In the genomic region with DNA sequence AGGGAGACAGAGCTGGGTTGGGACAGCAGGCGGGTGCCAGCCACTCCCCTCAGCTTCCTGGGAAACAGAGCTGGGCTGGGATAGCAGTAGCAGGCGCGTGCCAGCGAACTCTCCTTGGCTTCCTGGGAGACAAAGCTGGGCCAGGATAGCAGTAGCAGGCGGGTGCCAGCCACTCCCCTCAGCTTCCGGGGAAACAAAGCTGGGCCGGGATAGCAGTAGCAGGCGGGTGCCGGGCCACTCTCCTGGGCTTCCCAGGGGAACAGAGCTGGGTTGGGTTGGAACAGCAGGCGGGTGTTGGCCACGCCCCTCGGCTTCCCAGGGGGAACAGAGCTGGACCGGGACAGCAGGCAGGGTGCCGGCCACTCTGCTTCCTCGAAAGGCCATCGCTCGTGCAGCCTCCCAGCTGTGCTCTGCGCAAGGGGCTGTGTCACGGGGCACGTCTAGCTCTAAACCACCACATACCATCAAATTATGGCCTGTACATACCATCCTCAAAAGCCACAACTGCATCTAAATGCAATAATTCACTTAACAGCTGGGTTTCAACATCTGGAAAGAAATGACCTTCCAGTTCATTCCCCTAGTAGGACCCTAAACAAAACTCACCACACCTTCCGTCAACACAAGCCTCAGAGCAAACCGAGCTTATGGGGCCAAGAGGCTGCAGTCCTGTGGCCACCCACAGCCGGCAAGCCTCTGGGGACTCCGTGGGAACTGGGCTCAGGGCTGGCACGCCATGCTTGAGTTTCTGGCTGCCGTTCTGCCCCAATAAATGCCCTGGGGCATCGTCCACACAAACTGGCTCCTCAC, we compare ENCODE assay signal across 20 cellular contexts.
DNase-seq lines count a peak whose midpoint lies in the region; ATAC-seq, FAIRE-seq and TF ChIP-seq lines count a peak whose summit lies in the region.
"Had no signal": no experiment of that assay in that cellular context is flagged by ENCODE, and none has a peak within 500 bp of the region (broad histone marks: within the 10 kb centered on the region; RNA-seq: fewer than 3 reads in every experiment).

No MANE protein-coding gene starts in this region.

- no peak overlapping the region for H4K8ac ChIP-seq in neuronal stem cell (ENCODE audit: low read depth, low read length)

- no peaks in the 10 kb centered on the region for H3K79me1 ChIP-seq in neuronal stem cell (ENCODE audit: low read depth, low read length)

- H3K4me3 Mint-ChIP-seq in Caco-2 (ENCODE audit: unreplicated experiment): no peak overlapping the region
- H3K4me3 Mint-ChIP-seq: effector memory CD8-positive, alpha-beta T cell had no signal

- no peaks in the 10 kb centered on the region for H3K36me3 Mint-ChIP-seq in Caco-2 (ENCODE audit: insufficient read depth, unreplicated experiment)

- POLR2A ChIA-PET in Caco-2 (lab: Charles Lee): no interaction called here

- no peak for ATAC-seq in HG02678 (IDR thresholded peaks at IDR 0.05; ENCODE audit: unreplicated experiment)
- ATAC-seq: effector memory CD8-positive, alpha-beta T cell had no signal

- TF ChIP-seq CTCF in fibroblast of villous mesenchyme (IDR thresholded peaks at IDR 0.05; ENCODE audit: insufficient read depth, low read depth, low read length) (no peak), Caco-2 (IDR thresholded peaks at IDR 0.05; ENCODE audit: insufficient read depth in 1 of 2, low read depth in 1 of 2, low read length in 1 of 2, severe bottlenecking in 1 of 2, unreplicated experiment in 1 of 2) (no peak), suprapubic skin (IDR thresholded peaks at IDR 0.05) (no peak)

- H3K23ac ChIP-seq in neuronal stem cell (ENCODE audit: low read depth, low read length, poor library complexity): no peak overlapping the region

- WGBS in neuronal stem cell (ENCODE audit: extremely low coverage in 2 of 2, insufficient read length in 2 of 2, insufficient replicate concordance in 1 of 2), 2 donors: no CpG with 5 or more reads among the region's 27 CpGs
- WGBS in suprapubic skin: 74% methylated on average over 21 of the region's 27 CpGs

- TF ChIP-seq EP300 in suprapubic skin (IDR thresholded peaks at IDR 0.05): no peak

- H4K91ac ChIP-seq in neuronal stem cell (ENCODE audit: low read depth, low read length, poor library complexity): no peak overlapping the region

- no peak for FAIRE-seq in RCC 7860 (lab: Jason Lieb, UNC)
- FAIRE-seq: keratinocyte had no signal

- no peak overlapping the region for H2AFZ ChIP-seq in neuronal stem cell (ENCODE audit: low read length)
- H2AFZ ChIP-seq: hepatocyte had no signal

- peaks cover 21 to 57% of the 10 kb centered on the region in 2 donors for H3K36me3 ChIP-seq in neuronal stem cell (replicated peaks in 1 of 2; ENCODE audit: control insufficient read depth in 2 of 2, insufficient read depth in 2 of 2, low read length in 2 of 2)
- no peaks in the 10 kb centered on the region for H3K36me3 ChIP-seq in Caco-2 (ENCODE audit: control insufficient read depth, insufficient read depth, low read length)
- peaks cover 92% of the 10 kb centered on the region for H3K36me3 ChIP-seq in suprapubic skin

- no peaks in the 10 kb centered on the region for H3K27me3 Mint-ChIP-seq in Caco-2 (ENCODE audit: insufficient read depth, unreplicated experiment)
- H3K27me3 Mint-ChIP-seq: effector memory CD8-positive, alpha-beta T cell had no signal

- H2BK12ac ChIP-seq in neuronal stem cell (ENCODE audit: low read length): no peak overlapping the region

- H2AK5ac ChIP-seq in neuronal stem cell (ENCODE audit: low read depth, low read length): no peak overlapping the region

- no peak overlapping the region for H3K27ac Mint-ChIP-seq in Caco-2 (ENCODE audit: unreplicated experiment)
- H3K27ac Mint-ChIP-seq: activated T-helper 2 cell treated with anti-CD3 and anti-CD28 coated beads, Interferon-gamma antibody, Interleukin-2, Interleukin-4, amounts not matched to agents 10 μg/mL and 5 μg/mL and 100 μg/mL, durations not matched to agents 14 hours and 24 hours and 36 hours had no signal

- H3K9ac ChIP-seq in neuronal stem cell (ENCODE audit: low read depth, low read length, poor library complexity): no peak overlapping the region

- H3K9me3 Mint-ChIP-seq in Caco-2 (ENCODE audit: unreplicated experiment): no peaks in the 10 kb centered on the region
- H3K9me3 Mint-ChIP-seq: activated T-helper 2 cell treated with anti-CD3 and anti-CD28 coated beads, Interferon-gamma antibody, Interleukin-2, Interleukin-4, amounts not matched to agents 10 μg/mL and 5 μg/mL and 100 μg/mL, durations not matched to agents 14 hours and 24 hours and 36 hours; effector memory CD8-positive, alpha-beta T cell had no signal

- CTCF ChIA-PET in Caco-2 (lab: Charles Lee): no interaction called here

- DNase-seq in C1 segment of cervical spinal cord (lab: John Stamatoyannopoulos, UW) (peak in 8 of 14 donors; percentile 20 to 63 (median 46)), NCI-H2107 treated with DMSO at 0.1 percent for 48 hours (lab: John Stamatoyannopoulos, UW; ENCODE audit: unreplicated experiment) (peak; percentile 38), fibroblast of villous mesenchyme (ENCODE audit: low read depth) (peak; percentile 77), neuronal stem cell (ENCODE audit: low spot score) (no peak), Caco-2 (no peak), RCC 7860 (ENCODE audit: low spot score) (no peak), suprapubic skin (ENCODE audit: low spot score in 2 of 2) (no peak)
- DNase-seq: activated CD4-positive, CD25-positive, alpha-beta regulatory T cell; amniotic stem cell; effector memory CD8-positive, alpha-beta T cell; GOT3; mesendoderm; NCI-H146; NCI-H446; T-helper 2 cell had no signal

- no peaks in the 10 kb centered on the region for H3K27me3 ChIP-seq in neuronal stem cell (ENCODE audit: control insufficient read depth in 3 of 3, insufficient read depth in 3 of 3, low read depth in 1 of 3, low read length in 3 of 3)
- H3K27me3 ChIP-seq in Caco-2 (replicated peaks; ENCODE audit: control insufficient read depth, insufficient read depth, low read length): no peaks in the 10 kb centered on the region
- H3K27me3 ChIP-seq in suprapubic skin: no peaks in the 10 kb centered on the region
- H3K27me3 ChIP-seq: hepatocyte, vagina had no signal

- intact Hi-C loops in Caco-2 (cut with micrococcal nuclease; ENCODE audit: unreplicated experiment): no loop called here

- H2BK15ac ChIP-seq in neuronal stem cell (ENCODE audit: low read length): no peak overlapping the region

- no peak for TF ChIP-seq POLR2A in suprapubic skin (IDR thresholded peaks at IDR 0.05)

- no peak overlapping the region for H3K18ac ChIP-seq in neuronal stem cell (ENCODE audit: low read length)

- H3K14ac ChIP-seq in neuronal stem cell (ENCODE audit: low read length): no peak overlapping the region

- peaks cover 0 to 6% of the 10 kb centered on the region in 2 donors for H3K9me3 ChIP-seq in neuronal stem cell (replicated peaks in 1 of 2; ENCODE audit: control insufficient read depth in 2 of 2, insufficient read depth in 1 of 2, low read depth in 1 of 2, low read length in 2 of 2)
- H3K9me3 ChIP-seq in Caco-2: no peaks in the 10 kb centered on the region
- H3K9me3 ChIP-seq in suprapubic skin: no peaks in the 10 kb centered on the region
- H3K9me3 ChIP-seq: vagina had no signal

- BruUV-seq in Caco-2 (replicated peaks; lab: Mats Ljungman, UMichigan): no TSS peak

- H3K27ac ChIP-seq in neuronal stem cell (replicated peaks; ENCODE audit: low read length) (no peak overlapping the region), suprapubic skin (no peak overlapping the region)
- H3K27ac ChIP-seq: hepatocyte, vagina had no signal

- H3K4me1 ChIP-seq in neuronal stem cell (ENCODE audit: control insufficient read depth in 2 of 2, insufficient read depth in 1 of 2, low read depth in 1 of 2, low read length in 2 of 2) (no peaks in the 10 kb centered on the region), Caco-2 (no peaks in the 10 kb centered on the region), suprapubic skin (no peaks in the 10 kb centered on the region)
- H3K4me1 ChIP-seq: vagina had no signal

- no peak overlapping the region for H3K4ac ChIP-seq in neuronal stem cell (ENCODE audit: low read length)

- no peaks in the 10 kb centered on the region for H3K4me1 Mint-ChIP-seq in Caco-2 (ENCODE audit: low read depth, unreplicated experiment)

- no peak overlapping the region for H3K4me2 ChIP-seq in neuronal stem cell (ENCODE audit: insufficient read depth, low read length, poor library complexity, severe bottlenecking)
- H3K4me2 ChIP-seq: hepatocyte had no signal

- H2BK120ac ChIP-seq in neuronal stem cell (ENCODE audit: low read depth, low read length): no peak overlapping the region

- peak overlapping the region; percentile 30 for H2BK5ac ChIP-seq in neuronal stem cell (ENCODE audit: low read length)

- H3K4me3 ChIP-seq in fibroblast of villous mesenchyme (ENCODE audit: low read depth, low read length): no peak overlapping the region
- no peak overlapping the region for H3K4me3 ChIP-seq in neuronal stem cell (ENCODE audit: low read length in 2 of 2)
- H3K4me3 ChIP-seq in Caco-2 (ENCODE audit: low read depth, low read length): no peak overlapping the region
- H3K4me3 ChIP-seq in suprapubic skin: no peak overlapping the region
- H3K4me3 ChIP-seq: hepatocyte, vagina had no signal

Comparison
In these comparisons a context has a peak if more than half of its experiments do, and no peak if none do; other contexts are left out.
1. DNase-seq: peak in C1 segment of cervical spinal cord (8 of 14), NCI-H2107 treated with DMSO at 0.1 percent for 48 hours (single experiment) and fibroblast of villous mesenchyme (single experiment); none in neuronal stem cell (single experiment), Caco-2 (0 of 2), RCC 7860 (single experiment) and suprapubic skin (0 of 2).